Comparison of ENCODE assay signal across 9 cellular contexts in the genomic region with DNA sequence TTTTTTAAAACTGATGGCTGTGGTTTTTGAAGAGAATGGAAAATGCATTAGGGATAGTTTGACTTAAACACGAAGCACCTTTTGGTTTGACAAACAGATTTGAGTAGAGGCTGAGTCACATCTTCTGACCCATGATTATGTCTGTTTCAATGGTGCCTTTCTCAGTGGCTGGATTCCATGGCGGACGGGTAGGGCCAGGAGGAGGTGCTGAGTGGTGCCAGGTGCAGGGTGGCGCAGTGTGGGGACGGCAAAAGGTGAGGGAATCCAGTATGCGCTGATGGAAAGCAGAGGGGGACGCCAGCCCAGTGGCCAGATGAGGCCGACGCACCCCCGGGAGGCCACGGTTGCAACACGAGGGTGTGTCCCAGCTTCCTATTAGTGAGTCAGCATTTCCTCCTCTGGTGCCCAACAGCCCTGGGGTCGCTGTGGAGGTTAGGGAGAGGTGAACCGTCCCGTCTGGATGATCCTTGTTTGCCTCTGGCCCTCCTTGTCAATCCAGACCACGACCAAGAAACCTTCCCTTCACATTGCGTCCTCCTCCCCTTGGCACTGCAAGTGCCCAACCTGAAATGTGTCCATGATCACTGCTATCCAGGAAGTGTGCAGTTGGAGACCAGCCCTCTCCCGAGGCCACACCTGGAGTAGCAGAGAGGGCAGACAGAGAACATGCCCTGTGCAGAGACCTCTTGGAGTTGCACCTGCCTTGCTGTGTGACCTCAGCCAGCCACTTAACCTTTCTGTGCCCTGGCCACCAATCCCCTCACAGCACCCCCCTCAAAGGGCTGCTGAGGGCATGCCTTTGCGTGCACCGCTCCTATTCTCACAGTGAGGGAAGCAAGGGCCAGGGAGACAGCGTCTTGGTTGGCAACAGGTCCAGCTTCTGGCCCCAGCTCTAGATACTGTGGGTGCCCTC. TPM values are rescaled to one million over a fixed set of nuclear protein-coding genes. Genes with fewer than 3 reads are reported as not detected.
DNase-seq lines count a peak whose midpoint lies in the region; ATAC-seq and TF ChIP-seq lines count a peak whose summit lies in the region.
"Had no signal": no experiment of that assay in that cellular context is flagged by ENCODE, and none has a peak within 500 bp of the region (broad histone marks: within the 10 kb centered on the region; RNA-seq: fewer than 3 reads in every experiment).

No MANE protein-coding gene starts in this region.

- H3K4me3 ChIP-seq in SJSA1, result no peak overlapping the region
- H3K4me3 ChIP-seq in fibroblast of the aortic adventitia (ENCODE audit: low read depth, low read length), result no peak overlapping the region
- H3K4me3 ChIP-seq: dorsolateral prefrontal cortex had no signal

- no peaks in the 10 kb centered on the region for H3K27me3 ChIP-seq in SJSA1 (replicated peaks)

- H3K36me3 ChIP-seq in SJSA1, result no peaks in the 10 kb centered on the region; the same call in 1 of the 2 replicates

- peaks cover 26% of the 10 kb centered on the region for H3K4me1 ChIP-seq in SJSA1 (replicated peaks)

- H3K27ac ChIP-seq in SJSA1, result peak overlapping the region; percentile 67
- H3K27ac ChIP-seq: dorsolateral prefrontal cortex had no signal

- no peaks in the 10 kb centered on the region for H3K9me3 ChIP-seq in SJSA1 (replicated peaks)

- ATAC-seq in HG03342 (IDR thresholded peaks at IDR 0.05; ENCODE audit: unreplicated experiment) (no peak), GM18868 (IDR thresholded peaks at IDR 0.05; ENCODE audit: unreplicated experiment) (no peak)

- DNase-seq in NCI-H1417 (lab: John Stamatoyannopoulos, UW) (peak in 2 of 3 experiments; percentile 16 to 78), NCI-H1417 treated with DMSO at 0.1 percent for 48 hours (lab: John Stamatoyannopoulos, UW) (no peak), SJSA1 (ENCODE audit: low read depth in 1 of 2, low spot score in 2 of 2) (peak; percentile 74 to 76), fibroblast of the aortic adventitia (ENCODE audit: low read depth) (peak; percentile 69), stromal cell of bone marrow (ENCODE audit: low read depth) (peak; percentile 31)
- DNase-seq in activated effector memory CD4-positive, alpha-beta T cell treated with anti-CD3 and anti-CD28 coated beads, Interleukin-2, amount 50 U/mL, for 16 hours, result no peak
- DNase-seq: dorsolateral prefrontal cortex had no signal

- peak; percentile 7 for TF ChIP-seq CTCF in fibroblast of the aortic adventitia (IDR thresholded peaks at IDR 0.05; ENCODE audit: insufficient read depth, low read length)

RNA-seq across cellular contexts. Expression of gene ATXN10, which starts 32.5 kb away (rescaled TPM):
- 192 and 302 TPM in 2 replicates for total RNA-seq in SJSA1 (2014; rRNA removed; shearing (Covaris generic))
- total RNA-seq in fibroblast of the aortic adventitia (ENCODE audit: low replicate concordance), result 130 and 261 TPM in 2 replicates

Comparison
In these comparisons a context has a peak if more than half of its experiments do, and no peak if none do; other contexts are left out.
1. DNase-seq: peak in NCI-H1417 (2 of 3), SJSA1 (2 of 2), fibroblast of the aortic adventitia (single experiment) and stromal cell of bone marrow (single experiment); none in NCI-H1417 treated with DMSO at 0.1 percent for 48 hours (single experiment) and activated effector memory CD4-positive, alpha-beta T cell treated with anti-CD3 and anti-CD28 coated beads, Interleukin-2, amount 50 U/mL, for 16 hours (single experiment).